Comparison of ENCODE assay signal across 8 cellular contexts in genomic region chr2:127410871-127411396, GRCh38. TPM values are rescaled to one million over a fixed set of nuclear protein-coding genes. Genes with fewer than 3 reads are reported as not detected.
DNase-seq lines count a peak whose midpoint lies in the region; ATAC-seq and TF ChIP-seq lines count a peak whose summit lies in the region.

No MANE protein-coding gene starts in this region.

- TF ChIP-seq CTCF in heart right ventricle (IDR thresholded peaks at IDR 0.05) (no peak), gastroesophageal sphincter (IDR thresholded peaks at IDR 0.05) (no peak), upper lobe of right lung (IDR thresholded peaks at IDR 0.05) (no peak)

- peak overlapping the region in 8 of 10 donors; percentile 6 to 65 (median 28) for H3K27ac ChIP-seq in heart right ventricle
- peak overlapping the region; percentile 71 to 84 (median 78) for H3K27ac ChIP-seq in gastroesophageal sphincter
- H3K27ac ChIP-seq in upper lobe of right lung = peak overlapping the region; percentile 88

- H3K36me3 ChIP-seq in heart right ventricle (no peaks in the 10 kb centered on the region), gastroesophageal sphincter (no peaks in the 10 kb centered on the region), upper lobe of right lung (no peaks in the 10 kb centered on the region)

- no peak for TF ChIP-seq POLR2A in gastroesophageal sphincter (IDR thresholded peaks at IDR 0.05)

- H3K9me3 Mint-ChIP-seq in T-helper 2 cell treated with Interferon-gamma antibody and Interleukin-4, amounts not matched to agents 5 μg/mL and 100 μg/mL, for 36 hours = peaks cover 3% of the 10 kb centered on the region

- no peak for ATAC-seq in heart right ventricle
- ATAC-seq in Right ventricle myocardium inferior = no peak
- ATAC-seq in HG03039 (IDR thresholded peaks at IDR 0.05; ENCODE audit: unreplicated experiment) = peak; percentile 46
- peak; percentile 29 for ATAC-seq in gastroesophageal sphincter
- ATAC-seq in upper lobe of right lung = no peak

- intact Hi-C loops in heart right ventricle (cut with DNase I) (loop anchor here in 4 of 10 donors (5.0 to 10.0 kb wide), 4 partner anchors 46 to 86 kb away; no protein-coding TSS in a partner anchor), Right ventricle myocardium inferior (cut with DNase I) (no loop called here), upper lobe of right lung (cut with DNase I) (no loop called here)

- peak overlapping the region; percentile 77 for H3K4me3 Mint-ChIP-seq in T-helper 2 cell treated with Interferon-gamma antibody and Interleukin-4, amounts not matched to agents 5 μg/mL and 100 μg/mL, for 36 hours

- 26 to 37% methylated on average over 3 of the region's 3 CpGs for WGBS in heart right ventricle, 2 donors
- whole genome bisulfite sequencing in gastroesophageal sphincter (ENCODE audit: low coverage in 1 of 2), 2 donors = 6% methylated on average over 3 of the region's 3 CpGs

- H3K4me1 ChIP-seq in heart right ventricle = peaks cover 3 to 69% (median 31%) of the 10 kb centered on the region in 9 donors
- H3K4me1 ChIP-seq in gastroesophageal sphincter = peaks cover 0 to 69% (median 27%) of the 10 kb centered on the region in 3 donors
- peaks cover 56% of the 10 kb centered on the region for H3K4me1 ChIP-seq in upper lobe of right lung

- H3K9me3 ChIP-seq in heart right ventricle = peaks cover 0 to 9% (median 0%) of the 10 kb centered on the region in 11 donors
- H3K9me3 ChIP-seq in gastroesophageal sphincter = no peaks in the 10 kb centered on the region
- H3K9me3 ChIP-seq in upper lobe of right lung = no peaks in the 10 kb centered on the region

- TF ChIP-seq EP300 in gastroesophageal sphincter (IDR thresholded peaks at IDR 0.05) = no peak

- H3K27ac Mint-ChIP-seq in T-helper 2 cell treated with Interferon-gamma antibody and Interleukin-4, amounts not matched to agents 5 μg/mL and 100 μg/mL, for 36 hours = peak overlapping the region; percentile 97

- DNase-seq in heart right ventricle (no peak), Right ventricle myocardium inferior (ENCODE audit: missing footprints) (no peak), upper lobe of right lung (peak; percentile 55), NCI-H146 treated with DMSO at 0.1 percent for 48 hours (lab: John Stamatoyannopoulos, UW; ENCODE audit: unreplicated experiment) (no peak)
- DNase-seq in T-helper 2 cell treated with Interferon-gamma antibody and Interleukin-4, amounts not matched to agents 5 μg/mL and 100 μg/mL, for 36 hours (ENCODE audit: low spot score) = peak; percentile 45
- DNase-seq in activated CD4-positive, alpha-beta T cell treated with anti-CD3 and anti-CD28 coated beads for 1 hour = no peak

- H3K27me3 ChIP-seq in heart right ventricle (peaks cover 0 to 3% (median under 1%) of the 10 kb centered on the region in 7 donors), gastroesophageal sphincter (peaks cover 4% of the 10 kb centered on the region), upper lobe of right lung (no peaks in the 10 kb centered on the region)

- peaks cover 23% of the 10 kb centered on the region for H3K4me1 Mint-ChIP-seq in T-helper 2 cell treated with Interferon-gamma antibody and Interleukin-4, amounts not matched to agents 5 μg/mL and 100 μg/mL, for 36 hours (ENCODE audit: low read depth)

- H3K4me3 ChIP-seq in heart right ventricle (no peak overlapping the region), gastroesophageal sphincter (no peak overlapping the region), upper lobe of right lung (no peak overlapping the region)

- H3K27me3 Mint-ChIP-seq in T-helper 2 cell treated with Interferon-gamma antibody and Interleukin-4, amounts not matched to agents 5 μg/mL and 100 μg/mL, for 36 hours (ENCODE audit: low read depth) = no peaks in the 10 kb centered on the region

- no peaks in the 10 kb centered on the region for H3K36me3 Mint-ChIP-seq in T-helper 2 cell treated with Interferon-gamma antibody and Interleukin-4, amounts not matched to agents 5 μg/mL and 100 μg/mL, for 36 hours (ENCODE audit: low read depth)

RNA-seq across cellular contexts. Expression of gene PROC, which starts 7.3 kb away (rescaled TPM):
- total RNA-seq in heart right ventricle (not detected), Right ventricle myocardium inferior (not detected), gastroesophageal sphincter (not detected), upper lobe of right lung (not detected)
- polyA plus RNA-seq in heart right ventricle = not detected

RNA-seq across cellular contexts. Expression of gene MAP3K2, which starts 23.2 kb away (rescaled TPM):
- total RNA-seq in heart right ventricle (10 to 100 TPM; 20.8 to 30.9 (median 26.4) TPM), Right ventricle myocardium inferior (23.4 TPM), gastroesophageal sphincter (10 to 100 TPM; 52.7 to 96.2 (median 54.2) TPM), upper lobe of right lung (71.5 TPM)
- polyA plus RNA-seq in heart right ventricle = 1 to 10 TPM; 2.9 to 8.8 TPM

Comparison
In these comparisons a context has a peak if more than half of its experiments do, and no peak if none do; other contexts are left out.
1. ATAC-seq: peak in HG03039 (single experiment) and gastroesophageal sphincter (single experiment); none in heart right ventricle (0 of 8), Right ventricle myocardium inferior (single experiment) and upper lobe of right lung (single experiment).
2. DNase-seq: peak in T-helper 2 cell treated with Interferon-gamma antibody and Interleukin-4, amounts not matched to agents 5 μg/mL and 100 μg/mL, for 36 hours (single experiment) and upper lobe of right lung (single experiment); none in heart right ventricle (0 of 2), Right ventricle myocardium inferior (single experiment), NCI-H146 treated with DMSO at 0.1 percent for 48 hours (single experiment) and activated CD4-positive, alpha-beta T cell treated with anti-CD3 and anti-CD28 coated beads for 1 hour (single experiment).
3. H3K27ac ChIP-seq: peak in every context shown above with its lines; median percentile 88 in upper lobe of right lung; 78 in gastroesophageal sphincter; 28 in heart right ventricle.